In genomic region chr12:62259993-62260732, GRCh38 we compare ENCODE assay signal across 1 cellular context.
A peak's percentile ranks its signal among the peaks of the same experiment; 100 is the strongest.
TF ChIP-seq lines count a peak whose summit lies in the region.

Gene USP15, plus strand, starts transcription at chr12:62260404. Its CDS starts 11 bp downstream, at chr12:62260415.

TF ChIP-seq in K562, 482 proteins besides CTCF, POLR2A, EP300 and RAD21 (continued from another document and continues in another):
- TF ChIP-seq E2F6 (IDR thresholded peaks at IDR 0.05; ENCODE audit: borderline replicate concordance in 1 of 2, extremely low read depth in 1 of 2, insufficient read depth in 1 of 2, insufficient read length in 1 of 2, low read depth in 1 of 2, low read length in 1 of 2, poor library complexity in 1 of 2, severe bottlenecking in 1 of 2) (no peak), RNF2 (IDR thresholded peaks at IDR 0.05) (peak; percentile 71), ETV6 (IDR thresholded peaks at IDR 0.05; ENCODE audit: borderline replicate concordance in 1 of 2, low read depth in 2 of 2, low read length in 1 of 2) (0 out of 4 replicates have a peak, but pooled peaks of 1 of the 2 experiments have one; percentile 21), ETV6 (CRISPR knock-in tag; IDR thresholded peaks at IDR 0.05; ENCODE audit: borderline replicate concordance) (no peak), JUN (IDR thresholded peaks at IDR 0.05; ENCODE audit: borderline replicate concordance, low read depth, low read length) (peak; percentile 42; the same call in 1 of the 2 replicates), JUN (CRISPR knock-in tag; IDR thresholded peaks at IDR 0.05; ENCODE audit: borderline replicate concordance) (peak; percentile 52; the same call in 1 of the 2 replicates), NEUROD1 (IDR thresholded peaks at IDR 0.05; ENCODE audit: borderline replicate concordance, low read depth, low read length, partially characterized antibody) (peak; percentile 70), PHB2 (IDR thresholded peaks at IDR 0.05; ENCODE audit: low read depth) (peak; percentile 12; the same call in 1 of the 2 replicates), MXI1 (IDR thresholded peaks at IDR 0.05; ENCODE audit: low read depth, low read length) (no peak), ZKSCAN3 (CRISPR knock-in tag; IDR thresholded peaks at IDR 0.05) (no peak), POU5F1 (IDR thresholded peaks at IDR 0.05; ENCODE audit: borderline replicate concordance, low read depth, low read length, partially characterized antibody) (no peak), NRF1 (conservative IDR thresholded peaks at IDR 0.05 in 1 of 2, IDR thresholded peaks at IDR 0.05 in 1 of 2) (peak; percentile 42 to 61), RBM14 (IDR thresholded peaks at IDR 0.05; ENCODE audit: borderline replicate concordance, insufficient read depth, low read depth, low read length) (0 out of 2 replicates have a peak, but pooled peaks have one; percentile 44), NELFE (IDR thresholded peaks at IDR 0.05; ENCODE audit: insufficient read depth, insufficient read length) (no peak), ZNF12 (CRISPR knock-in tag; IDR thresholded peaks at IDR 0.05) (no peak), MAFK (IDR thresholded peaks at IDR 0.05; ENCODE audit: low read length) (no peak), ZBTB1 (CRISPR knock-in tag; IDR thresholded peaks at IDR 0.05; ENCODE audit: borderline replicate concordance, low read depth) (peak; percentile 67), ZNF644 (tag; IDR thresholded peaks at IDR 0.05; ENCODE audit: low read depth) (peak; percentile 53; the same call in 1 of the 2 replicates), CHAMP1 (IDR thresholded peaks at IDR 0.05) (peak; percentile 100), L3MBTL2 (IDR thresholded peaks at IDR 0.05) (peak; percentile 11; the same call in 1 of the 2 replicates), ZNF830 (CRISPR knock-in tag; IDR thresholded peaks at IDR 0.05) (peak; percentile 83; the same call in 1 of the 2 replicates), KAT2B (IDR thresholded peaks at IDR 0.05; ENCODE audit: low read depth, low read length) (no peak), MYNN (IDR thresholded peaks at IDR 0.05) (0 out of 2 replicates have a peak, but pooled peaks have one; percentile 42), MYNN (CRISPR knock-in tag; IDR thresholded peaks at IDR 0.05) (no peak), MBD2 (IDR thresholded peaks at IDR 0.05; ENCODE audit: borderline replicate concordance, low read depth) (peak; percentile 96), E2F3 (CRISPR knock-in tag; IDR thresholded peaks at IDR 0.05) (no peak), TGIF2 (CRISPR knock-in tag; IDR thresholded peaks at IDR 0.05) (peak; percentile 87; the same call in 1 of the 2 replicates), ZNF507 (tag; conservative IDR thresholded peaks at IDR 0.05) (no peak), BRF1 (IDR thresholded peaks at IDR 0.05; ENCODE audit: borderline replicate concordance, extremely low read depth, insufficient read length) (no peak), CBX3 (IDR thresholded peaks at IDR 0.05; ENCODE audit: borderline replicate concordance in 1 of 2, low read length in 2 of 2) (peak in 1 of 2 experiments; percentile 72; a peak in 1 of 3 replicates), CSDE1 (IDR thresholded peaks at IDR 0.05) (no peak), FOXK2 (conservative IDR thresholded peaks at IDR 0.05 in 1 of 2, IDR thresholded peaks at IDR 0.05 in 1 of 2; ENCODE audit: low read depth in 2 of 2) (peak in 1 of 2 experiments; percentile 99; a peak in 2 of 4 replicates), TBP (optimal IDR thresholded peaks at IDR 0.05; ENCODE audit: low read depth, low read length) (peak; percentile 67), THRAP3 (IDR thresholded peaks at IDR 0.05; ENCODE audit: borderline replicate concordance) (no peak), ZFP91 (CRISPR knock-in tag; IDR thresholded peaks at IDR 0.05) (no peak), CEBPG (CRISPR knock-in tag; IDR thresholded peaks at IDR 0.05) (peak; percentile 29; the same call in 1 of the 2 replicates), CEBPG (tag; conservative IDR thresholded peaks at IDR 0.05 in 1 of 2, IDR thresholded peaks at IDR 0.05 in 1 of 2) (no peak), PBX2 (CRISPR knock-in tag; IDR thresholded peaks at IDR 0.05; ENCODE audit: low read depth) (no peak), PBX2 (tag; conservative IDR thresholded peaks at IDR 0.05; ENCODE audit: low read depth) (no peak)
- TF ChIP-seq, protein P1, sequence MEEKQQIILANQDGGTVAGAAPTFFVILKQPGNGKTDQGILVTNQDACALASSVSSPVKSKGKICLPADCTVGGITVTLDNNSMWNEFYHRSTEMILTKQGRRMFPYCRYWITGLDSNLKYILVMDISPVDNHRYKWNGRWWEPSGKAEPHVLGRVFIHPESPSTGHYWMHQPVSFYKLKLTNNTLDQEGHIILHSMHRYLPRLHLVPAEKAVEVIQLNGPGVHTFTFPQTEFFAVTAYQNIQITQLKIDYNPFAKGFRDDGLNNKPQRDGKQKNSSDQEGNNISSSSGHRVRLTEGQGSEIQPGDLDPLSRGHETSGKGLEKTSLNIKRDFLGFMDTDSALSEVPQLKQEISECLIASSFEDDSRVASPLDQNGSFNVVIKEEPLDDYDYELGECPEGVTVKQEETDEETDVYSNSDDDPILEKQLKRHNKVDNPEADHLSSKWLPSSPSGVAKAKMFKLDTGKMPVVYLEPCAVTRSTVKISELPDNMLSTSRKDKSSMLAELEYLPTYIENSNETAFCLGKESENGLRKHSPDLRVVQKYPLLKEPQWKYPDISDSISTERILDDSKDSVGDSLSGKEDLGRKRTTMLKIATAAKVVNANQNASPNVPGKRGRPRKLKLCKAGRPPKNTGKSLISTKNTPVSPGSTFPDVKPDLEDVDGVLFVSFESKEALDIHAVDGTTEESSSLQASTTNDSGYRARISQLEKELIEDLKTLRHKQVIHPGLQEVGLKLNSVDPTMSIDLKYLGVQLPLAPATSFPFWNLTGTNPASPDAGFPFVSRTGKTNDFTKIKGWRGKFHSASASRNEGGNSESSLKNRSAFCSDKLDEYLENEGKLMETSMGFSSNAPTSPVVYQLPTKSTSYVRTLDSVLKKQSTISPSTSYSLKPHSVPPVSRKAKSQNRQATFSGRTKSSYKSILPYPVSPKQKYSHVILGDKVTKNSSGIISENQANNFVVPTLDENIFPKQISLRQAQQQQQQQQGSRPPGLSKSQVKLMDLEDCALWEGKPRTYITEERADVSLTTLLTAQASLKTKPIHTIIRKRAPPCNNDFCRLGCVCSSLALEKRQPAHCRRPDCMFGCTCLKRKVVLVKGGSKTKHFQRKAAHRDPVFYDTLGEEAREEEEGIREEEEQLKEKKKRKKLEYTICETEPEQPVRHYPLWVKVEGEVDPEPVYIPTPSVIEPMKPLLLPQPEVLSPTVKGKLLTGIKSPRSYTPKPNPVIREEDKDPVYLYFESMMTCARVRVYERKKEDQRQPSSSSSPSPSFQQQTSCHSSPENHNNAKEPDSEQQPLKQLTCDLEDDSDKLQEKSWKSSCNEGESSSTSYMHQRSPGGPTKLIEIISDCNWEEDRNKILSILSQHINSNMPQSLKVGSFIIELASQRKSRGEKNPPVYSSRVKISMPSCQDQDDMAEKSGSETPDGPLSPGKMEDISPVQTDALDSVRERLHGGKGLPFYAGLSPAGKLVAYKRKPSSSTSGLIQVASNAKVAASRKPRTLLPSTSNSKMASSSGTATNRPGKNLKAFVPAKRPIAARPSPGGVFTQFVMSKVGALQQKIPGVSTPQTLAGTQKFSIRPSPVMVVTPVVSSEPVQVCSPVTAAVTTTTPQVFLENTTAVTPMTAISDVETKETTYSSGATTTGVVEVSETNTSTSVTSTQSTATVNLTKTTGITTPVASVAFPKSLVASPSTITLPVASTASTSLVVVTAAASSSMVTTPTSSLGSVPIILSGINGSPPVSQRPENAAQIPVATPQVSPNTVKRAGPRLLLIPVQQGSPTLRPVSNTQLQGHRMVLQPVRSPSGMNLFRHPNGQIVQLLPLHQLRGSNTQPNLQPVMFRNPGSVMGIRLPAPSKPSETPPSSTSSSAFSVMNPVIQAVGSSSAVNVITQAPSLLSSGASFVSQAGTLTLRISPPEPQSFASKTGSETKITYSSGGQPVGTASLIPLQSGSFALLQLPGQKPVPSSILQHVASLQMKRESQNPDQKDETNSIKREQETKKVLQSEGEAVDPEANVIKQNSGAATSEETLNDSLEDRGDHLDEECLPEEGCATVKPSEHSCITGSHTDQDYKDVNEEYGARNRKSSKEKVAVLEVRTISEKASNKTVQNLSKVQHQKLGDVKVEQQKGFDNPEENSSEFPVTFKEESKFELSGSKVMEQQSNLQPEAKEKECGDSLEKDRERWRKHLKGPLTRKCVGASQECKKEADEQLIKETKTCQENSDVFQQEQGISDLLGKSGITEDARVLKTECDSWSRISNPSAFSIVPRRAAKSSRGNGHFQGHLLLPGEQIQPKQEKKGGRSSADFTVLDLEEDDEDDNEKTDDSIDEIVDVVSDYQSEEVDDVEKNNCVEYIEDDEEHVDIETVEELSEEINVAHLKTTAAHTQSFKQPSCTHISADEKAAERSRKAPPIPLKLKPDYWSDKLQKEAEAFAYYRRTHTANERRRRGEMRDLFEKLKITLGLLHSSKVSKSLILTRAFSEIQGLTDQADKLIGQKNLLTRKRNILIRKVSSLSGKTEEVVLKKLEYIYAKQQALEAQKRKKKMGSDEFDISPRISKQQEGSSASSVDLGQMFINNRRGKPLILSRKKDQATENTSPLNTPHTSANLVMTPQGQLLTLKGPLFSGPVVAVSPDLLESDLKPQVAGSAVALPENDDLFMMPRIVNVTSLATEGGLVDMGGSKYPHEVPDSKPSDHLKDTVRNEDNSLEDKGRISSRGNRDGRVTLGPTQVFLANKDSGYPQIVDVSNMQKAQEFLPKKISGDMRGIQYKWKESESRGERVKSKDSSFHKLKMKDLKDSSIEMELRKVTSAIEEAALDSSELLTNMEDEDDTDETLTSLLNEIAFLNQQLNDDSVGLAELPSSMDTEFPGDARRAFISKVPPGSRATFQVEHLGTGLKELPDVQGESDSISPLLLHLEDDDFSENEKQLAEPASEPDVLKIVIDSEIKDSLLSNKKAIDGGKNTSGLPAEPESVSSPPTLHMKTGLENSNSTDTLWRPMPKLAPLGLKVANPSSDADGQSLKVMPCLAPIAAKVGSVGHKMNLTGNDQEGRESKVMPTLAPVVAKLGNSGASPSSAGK (IDR thresholded peaks at IDR 0.05), result no peak
- TF ChIP-seq, protein P2, sequence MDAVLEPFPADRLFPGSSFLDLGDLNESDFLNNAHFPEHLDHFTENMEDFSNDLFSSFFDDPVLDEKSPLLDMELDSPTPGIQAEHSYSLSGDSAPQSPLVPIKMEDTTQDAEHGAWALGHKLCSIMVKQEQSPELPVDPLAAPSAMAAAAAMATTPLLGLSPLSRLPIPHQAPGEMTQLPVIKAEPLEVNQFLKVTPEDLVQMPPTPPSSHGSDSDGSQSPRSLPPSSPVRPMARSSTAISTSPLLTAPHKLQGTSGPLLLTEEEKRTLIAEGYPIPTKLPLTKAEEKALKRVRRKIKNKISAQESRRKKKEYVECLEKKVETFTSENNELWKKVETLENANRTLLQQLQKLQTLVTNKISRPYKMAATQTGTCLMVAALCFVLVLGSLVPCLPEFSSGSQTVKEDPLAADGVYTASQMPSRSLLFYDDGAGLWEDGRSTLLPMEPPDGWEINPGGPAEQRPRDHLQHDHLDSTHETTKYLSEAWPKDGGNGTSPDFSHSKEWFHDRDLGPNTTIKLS (IDR thresholded peaks at IDR 0.05; ENCODE audit: borderline replicate concordance, low read depth), result 0 out of 2 replicates have a peak, but pooled peaks have one; percentile 52
